14 cellular contexts compared by ENCODE assay signal in genomic region chr11:73991471-73992006, GRCh38. TPM values are rescaled to one million over a fixed set of nuclear protein-coding genes. Genes with fewer than 3 reads are reported as not detected.
DNase-seq lines count a peak whose midpoint lies in the region; ATAC-seq and TF ChIP-seq lines count a peak whose summit lies in the region.
"Had no signal": no experiment of that assay in that cellular context is flagged by ENCODE, and none has a peak within 500 bp of the region (broad histone marks: within the 10 kb centered on the region; RNA-seq: fewer than 3 reads in every experiment).

No MANE protein-coding gene starts in this region.

- TF ChIP-seq CTCF in chondrocyte (IDR thresholded peaks at IDR 0.05), result no peak
- TF ChIP-seq CTCF in breast epithelium (IDR thresholded peaks at IDR 0.05), result no peak

- intact Hi-C loops in CD4-positive, alpha-beta memory T cell (cut with micrococcal nuclease), result no loop called here
- intact Hi-C loops in breast epithelium (cut with DNase I; ENCODE audit: low total_unique reads), result no loop called here

- H3K9me3 ChIP-seq in CD4-positive, alpha-beta memory T cell (ENCODE audit: control insufficient read depth in 1 of 2, low read length in 2 of 2), result no peaks in the 10 kb centered on the region
- no peaks in the 10 kb centered on the region for H3K9me3 ChIP-seq in breast epithelium
- H3K9me3 ChIP-seq: testis had no signal

- ATAC-seq in GM18858 (IDR thresholded peaks at IDR 0.05; ENCODE audit: unreplicated experiment) (peak; percentile 39), HG03108 (IDR thresholded peaks at IDR 0.05; ENCODE audit: unreplicated experiment) (peak; percentile 44), HG03159 (IDR thresholded peaks at IDR 0.05; ENCODE audit: unreplicated experiment) (no peak)

- peak overlapping the region; percentile 77 to 95 (median 90) for H3K27ac Mint-ChIP-seq in CD4-positive, alpha-beta memory T cell
- no peak overlapping the region for H3K27ac Mint-ChIP-seq in chondrocyte (ENCODE audit: unreplicated experiment)

- peak overlapping the region; percentile 56 for H3K27ac ChIP-seq in CD4-positive, alpha-beta memory T cell (ENCODE audit: low read depth, low read length)
- H3K27ac ChIP-seq in breast epithelium, result no peak overlapping the region
- H3K27ac ChIP-seq: dorsolateral prefrontal cortex, testis had no signal

- TF ChIP-seq POLR2A in breast epithelium (IDR thresholded peaks at IDR 0.05), result no peak

- peak in 1 of 5 donors; percentile 39 for DNase-seq in CD4-positive, alpha-beta memory T cell
- DNase-seq in chondrocyte (ENCODE audit: low spot score) (peak; percentile 24), H7 (no peak), breast epithelium (ENCODE audit: low spot score in 2 of 2) (no peak), retina (no peak)
- DNase-seq: activated CD4-positive, alpha-beta T cell treated with anti-CD3 and anti-CD28 coated beads, Interleukin-2, amount 50 U/mL, for 48 hours; anterior cingulate cortex; HCEC 1CT; testis had no signal

- CTCF ChIA-PET in CD4-positive, alpha-beta memory T cell (lab: Charles Lee; ENCODE audit: partially characterized antibody), result interaction anchor here (1.0 kb wide), 1 partner anchor 12 kb away, joined by 3 read pairs; no protein-coding TSS in a partner anchor

- H3K4me3 Mint-ChIP-seq in CD4-positive, alpha-beta memory T cell, result peak overlapping the region in 5 of 8 donors; percentile 18 to 68 (median 57)
- H3K4me3 Mint-ChIP-seq in chondrocyte (ENCODE audit: unreplicated experiment), result no peak overlapping the region

- POLR2A ChIA-PET in CD4-positive, alpha-beta memory T cell (lab: Charles Lee; ENCODE audit: partially characterized antibody), result interaction anchor here (35.3 to 38.4 kb wide), 2 partner anchors 10 to 15 kb away, joined by 2221 read pairs; partner anchors contain the start of genes UCP2 and UCP3

- H3K4me1 ChIP-seq in CD4-positive, alpha-beta memory T cell (ENCODE audit: insufficient read depth, low read length), result peaks cover 60% of the 10 kb centered on the region
- H3K4me1 ChIP-seq in breast epithelium, result no peaks in the 10 kb centered on the region
- H3K4me1 ChIP-seq: testis had no signal

- no peaks in the 10 kb centered on the region for H3K27me3 ChIP-seq in CD4-positive, alpha-beta memory T cell (ENCODE audit: insufficient read depth, low read length)
- H3K27me3 ChIP-seq in H7 (ENCODE audit: control insufficient read depth, insufficient read depth, low read length), result no peaks in the 10 kb centered on the region
- no peaks in the 10 kb centered on the region for H3K27me3 ChIP-seq in breast epithelium
- H3K27me3 ChIP-seq: dorsolateral prefrontal cortex, testis had no signal

- no peak overlapping the region for H3K4me3 ChIP-seq in CD4-positive, alpha-beta memory T cell (ENCODE audit: low read length in 2 of 2)
- H3K4me3 ChIP-seq in H7 (ENCODE audit: insufficient read depth, low read depth, low read length) (no peak overlapping the region), breast epithelium (no peak overlapping the region)
- H3K4me3 ChIP-seq: dorsolateral prefrontal cortex, testis had no signal

- peaks cover 30 to 57% (median 43%) of the 10 kb centered on the region in 4 donors for H3K4me1 Mint-ChIP-seq in CD4-positive, alpha-beta memory T cell
- H3K4me1 Mint-ChIP-seq in chondrocyte (ENCODE audit: low read depth), result no peaks in the 10 kb centered on the region

- H3K9me3 Mint-ChIP-seq in CD4-positive, alpha-beta memory T cell, result no peaks in the 10 kb centered on the region
- no peaks in the 10 kb centered on the region for H3K9me3 Mint-ChIP-seq in chondrocyte (ENCODE audit: low read depth)

- no peaks in the 10 kb centered on the region for H3K36me3 ChIP-seq in CD4-positive, alpha-beta memory T cell (ENCODE audit: insufficient read depth, low read length)
- no peaks in the 10 kb centered on the region for H3K36me3 ChIP-seq in H7 (replicated peaks; ENCODE audit: control insufficient read depth, insufficient read depth, low read length)
- H3K36me3 ChIP-seq in breast epithelium, result no peaks in the 10 kb centered on the region

- H3K36me3 Mint-ChIP-seq in CD4-positive, alpha-beta memory T cell, result peaks cover 0 to 2% of the 10 kb centered on the region in 2 donors
- H3K36me3 Mint-ChIP-seq in chondrocyte (ENCODE audit: low read depth), result no peaks in the 10 kb centered on the region

- no peaks in the 10 kb centered on the region for H3K27me3 Mint-ChIP-seq in CD4-positive, alpha-beta memory T cell
- H3K27me3 Mint-ChIP-seq in chondrocyte (ENCODE audit: low read depth), result no peaks in the 10 kb centered on the region

RNA-seq across cellular contexts. Expression of gene UCP2, which starts 8.9 kb away (rescaled TPM):
- 100 to 1,000 TPM; 325 to 336 TPM for total RNA-seq in CD4-positive, alpha-beta memory T cell
- polyA plus RNA-seq in CD4-positive, alpha-beta memory T cell, result 1,000 to 10,000 TPM in 1 of 2 donors, 100 to 1,000 TPM in 1; 910 to 1,459 TPM
- total RNA-seq in chondrocyte (10.4 to 47.2 TPM (median 41.0 TPM) in 3 replicates), breast epithelium (10 to 100 TPM; 28.2 to 82.4 (median 45.2) TPM)
- 32.4 and 43.6 TPM in 2 replicates for total RNA-seq in H7 (2014; rRNA removed; shearing (Covaris generic))

RNA-seq across cellular contexts. Expression of gene UCP3, which starts 17.3 kb away (rescaled TPM):
- total RNA-seq in CD4-positive, alpha-beta memory T cell, result 1 to 10 TPM; 4.8 to 6.3 TPM
- under 1 TPM; 0.54 to 0.66 TPM for polyA plus RNA-seq in CD4-positive, alpha-beta memory T cell
- 0.47 to 1.6 TPM (median 1.3 TPM) in 3 replicates for total RNA-seq in chondrocyte
- total RNA-seq in H7 (2014; rRNA removed; shearing (Covaris generic)), result 0.10 TPM in 1 of 2 replicates, not detected in the other
- 1 to 10 TPM; 1.6 to 5.9 (median 1.8) TPM for total RNA-seq in breast epithelium

RNA-seq across cellular contexts. Expression of gene DNAJB13, which starts 40.7 kb away (rescaled TPM):
- total RNA-seq in CD4-positive, alpha-beta memory T cell, result under 1 TPM; 0.23 to 0.30 TPM
- polyA plus RNA-seq in CD4-positive, alpha-beta memory T cell, result under 1 TPM in 1 of 2 donors, not detected in 1; 0.53 TPM
- total RNA-seq in chondrocyte, result not detected in 3 replicates
- not detected in 2 replicates for total RNA-seq in H7 (2014; rRNA removed; shearing (Covaris generic))
- total RNA-seq in breast epithelium, result not detected
- total RNA-seq: M059J had no signal
